In the genomic region with DNA sequence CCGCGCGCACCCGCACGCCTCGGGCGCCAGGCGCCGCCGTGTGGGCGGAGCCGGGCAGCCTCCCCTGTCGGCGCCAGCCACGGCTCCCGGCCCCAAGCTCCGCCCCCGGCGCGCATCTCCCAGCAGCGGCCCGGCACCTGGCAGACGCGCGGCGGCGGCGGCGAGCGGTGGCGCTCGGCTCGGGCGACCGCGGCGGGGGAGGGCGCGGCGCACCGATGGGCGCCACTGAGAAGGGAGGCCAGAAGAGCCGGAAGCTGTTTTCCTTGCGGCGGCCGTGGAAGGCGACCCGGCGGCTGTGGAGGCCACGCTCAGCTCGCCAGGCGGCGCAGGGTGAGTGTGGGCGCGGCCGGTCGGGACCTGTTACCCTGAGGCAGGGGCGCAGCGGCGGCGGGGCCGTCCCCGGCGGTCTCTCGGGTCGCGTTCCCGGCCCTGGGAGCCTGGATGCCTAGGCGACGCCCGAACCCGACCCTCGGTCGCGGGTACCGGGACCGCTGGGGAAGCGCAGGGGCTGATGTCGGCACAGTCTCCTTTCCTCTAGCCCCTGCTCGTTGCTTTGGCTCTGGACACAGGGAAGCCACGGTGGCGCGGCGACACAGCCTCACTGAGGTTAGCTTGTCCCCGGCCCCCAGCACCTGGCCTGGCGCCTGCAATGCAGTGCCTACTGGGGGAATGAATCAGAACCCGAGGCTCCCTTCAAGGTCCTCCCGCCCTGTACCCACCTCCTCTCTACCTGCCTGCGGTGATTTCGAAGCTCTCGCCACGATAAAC, we compare ENCODE assay signal across 1 cellular context.
TF ChIP-seq lines count a peak whose summit lies in the region.

No MANE protein-coding gene starts in this region.

TF ChIP-seq in H1, 55 proteins besides CTCF, POLR2A, EP300 and RAD21 (continued from another document):
- TF ChIP-seq, protein P1, sequence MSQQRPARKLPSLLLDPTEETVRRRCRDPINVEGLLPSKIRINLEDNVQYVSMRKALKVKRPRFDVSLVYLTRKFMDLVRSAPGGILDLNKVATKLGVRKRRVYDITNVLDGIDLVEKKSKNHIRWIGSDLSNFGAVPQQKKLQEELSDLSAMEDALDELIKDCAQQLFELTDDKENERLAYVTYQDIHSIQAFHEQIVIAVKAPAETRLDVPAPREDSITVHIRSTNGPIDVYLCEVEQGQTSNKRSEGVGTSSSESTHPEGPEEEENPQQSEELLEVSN (IDR thresholded peaks at IDR 0.05) = peak; percentile 59
- TF ChIP-seq EZH2 (IDR thresholded peaks at IDR 0.05; ENCODE audit: low read depth, low read length, severe bottlenecking) = peak; percentile 54
- TF ChIP-seq GTF2F1 (IDR thresholded peaks at IDR 0.05; ENCODE audit: borderline replicate concordance, low read depth, low read length) = no peak
- TF ChIP-seq, protein P2, sequence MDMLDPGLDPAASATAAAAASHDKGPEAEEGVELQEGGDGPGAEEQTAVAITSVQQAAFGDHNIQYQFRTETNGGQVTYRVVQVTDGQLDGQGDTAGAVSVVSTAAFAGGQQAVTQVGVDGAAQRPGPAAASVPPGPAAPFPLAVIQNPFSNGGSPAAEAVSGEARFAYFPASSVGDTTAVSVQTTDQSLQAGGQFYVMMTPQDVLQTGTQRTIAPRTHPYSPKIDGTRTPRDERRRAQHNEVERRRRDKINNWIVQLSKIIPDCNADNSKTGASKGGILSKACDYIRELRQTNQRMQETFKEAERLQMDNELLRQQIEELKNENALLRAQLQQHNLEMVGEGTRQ (IDR thresholded peaks at IDR 0.05; ENCODE audit: low read length) = no peak
- TF ChIP-seq TAF1 (IDR thresholded peaks at IDR 0.05; ENCODE audit: low read depth, low read length) = 0 out of 2 replicates have a peak, but pooled peaks have one; percentile 44
- no peak for TF ChIP-seq SIX5 (IDR thresholded peaks at IDR 0.05; ENCODE audit: low read depth, low read length)
- TF ChIP-seq PHF8 (conservative IDR thresholded peaks at IDR 0.05; ENCODE audit: low read depth, low read length) = peak; percentile 80
- TF ChIP-seq, protein P3, sequence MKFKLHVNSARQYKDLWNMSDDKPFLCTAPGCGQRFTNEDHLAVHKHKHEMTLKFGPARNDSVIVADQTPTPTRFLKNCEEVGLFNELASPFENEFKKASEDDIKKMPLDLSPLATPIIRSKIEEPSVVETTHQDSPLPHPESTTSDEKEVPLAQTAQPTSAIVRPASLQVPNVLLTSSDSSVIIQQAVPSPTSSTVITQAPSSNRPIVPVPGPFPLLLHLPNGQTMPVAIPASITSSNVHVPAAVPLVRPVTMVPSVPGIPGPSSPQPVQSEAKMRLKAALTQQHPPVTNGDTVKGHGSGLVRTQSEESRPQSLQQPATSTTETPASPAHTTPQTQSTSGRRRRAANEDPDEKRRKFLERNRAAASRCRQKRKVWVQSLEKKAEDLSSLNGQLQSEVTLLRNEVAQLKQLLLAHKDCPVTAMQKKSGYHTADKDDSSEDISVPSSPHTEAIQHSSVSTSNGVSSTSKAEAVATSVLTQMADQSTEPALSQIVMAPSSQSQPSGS (IDR thresholded peaks at IDR 0.05; ENCODE audit: low read length) = no peak
- no peak for TF ChIP-seq POU5F1 (IDR thresholded peaks at IDR 0.05; ENCODE audit: low read depth, low read length)
- peak; percentile 76 for TF ChIP-seq ASH2L (IDR thresholded peaks at IDR 0.05; ENCODE audit: low read length)
